Comparison of ENCODE assay signal across 30 cellular contexts in genomic region chr4:180942367-180942916, GRCh38.
"Had no signal": no experiment of that assay in that cellular context is flagged by ENCODE, and none has a peak within 500 bp of the region (broad histone marks: within the 10 kb centered on the region; RNA-seq: fewer than 3 reads in every experiment).

No MANE protein-coding gene starts in this region.

- H3K4me1 ChIP-seq: neural progenitor cell, parathyroid adenoma, psoas muscle, right lobe of liver, sigmoid colon, testis, tibial artery, transverse colon, upper lobe of right lung, uterus had no signal

- H3K9me3 Mint-ChIP-seq: stimulated activated naive CD8-positive, alpha-beta T cell treated with anti-CD3 and anti-CD28 coated beads, Interleukin-15, amount 100 ng/mL, for 72 hours; type B pancreatic cell had no signal

- H3K4me2 ChIP-seq: neural progenitor cell had no signal

- H3K79me2 ChIP-seq: parathyroid adenoma had no signal

- H3K27me3 ChIP-seq: neural progenitor cell, ovary, right lobe of liver, sigmoid colon, suprapubic skin, testis, tibial artery, transverse colon, upper lobe of right lung, uterus had no signal

- H3K27ac ChIP-seq: neural progenitor cell, ovary, parathyroid adenoma, psoas muscle, right lobe of liver, sigmoid colon, suprapubic skin, testis, tibial artery, transverse colon, upper lobe of right lung, uterus had no signal

- H3K9ac ChIP-seq: neural progenitor cell, parathyroid adenoma had no signal

- H2AFZ ChIP-seq: neural progenitor cell, parathyroid adenoma had no signal

- H3K36me3 Mint-ChIP-seq: naive thymus-derived CD8-positive, alpha-beta T cell; neural progenitor cell; stimulated activated effector memory CD8-positive, alpha-beta T cell treated with anti-CD3 and anti-CD28 coated beads, Interleukin-12 subunit alpha, Interleukin-12 subunit beta, amount 100 ng/mL, for 72 hours; type B pancreatic cell had no signal

- H3K4me1 Mint-ChIP-seq: naive thymus-derived CD8-positive, alpha-beta T cell; neural progenitor cell; stimulated activated effector memory CD8-positive, alpha-beta T cell treated with anti-CD3 and anti-CD28 coated beads, Interleukin-12 subunit alpha, Interleukin-12 subunit beta, amount 100 ng/mL, for 72 hours; stimulated activated naive CD8-positive, alpha-beta T cell treated with anti-CD3 and anti-CD28 coated beads, Interleukin-15, amount 100 ng/mL, for 72 hours had no signal

- DNase-seq: naive thymus-derived CD8-positive, alpha-beta T cell; nephron progenitor cell; occipital lobe; ovary; posterior cingulate gyrus; psoas muscle; right cardiac atrium; right lobe of liver; sigmoid colon; small intestine; stimulated activated CD4-positive, alpha-beta T cell treated with anti-CD3 and anti-CD28 coated beads, Interleukin-15, amount 100 ng/mL, for 24 hours; stimulated activated CD4-positive, alpha-beta T cell treated with anti-CD3 and anti-CD28 coated beads, Interleukin-2, amount 100 ng/mL, for 24 hours; stimulated activated CD4-positive, alpha-beta T cell treated with anti-CD3 and anti-CD28 coated beads, Interleukin-2, amount 100 ng/mL, for 48 hours; stimulated activated CD4-positive, alpha-beta T cell treated with anti-CD3 and anti-CD28 coated beads, Interleukin-4, amount 100 ng/mL, for 24 hours; stimulated activated naive CD4-positive, alpha-beta T cell; stimulated activated naive CD8-positive, alpha-beta T cell treated with anti-CD3 and anti-CD28 coated beads, Interleukin-15, amount 100 ng/mL, for 72 hours; stimulated activated naive CD8-positive, alpha-beta T cell treated with anti-CD3 and anti-CD28 coated beads, Interleukin-15, Interleukin-2, amounts not matched to agents 100 U/mL and 50 U/mL, for 24 hours; substantia nigra; testis; tibial artery; transverse colon; upper lobe of right lung; uterus had no signal

- H3K27me3 Mint-ChIP-seq: naive thymus-derived CD8-positive, alpha-beta T cell; natural killer cell treated with Interleukin-12 subunit alpha and Interleukin-12 subunit beta and Interleukin-15 and Interleukin-18, amount 100 ng/mL, for 72 hours; progenitor cell of endocrine pancreas; stimulated activated naive CD8-positive, alpha-beta T cell treated with anti-CD3 and anti-CD28 coated beads, Interleukin-15, amount 100 ng/mL, for 72 hours; type B pancreatic cell had no signal

- ATAC-seq: naive thymus-derived CD8-positive, alpha-beta T cell; natural killer cell treated with Interleukin-12 subunit alpha and Interleukin-12 subunit beta and Interleukin-15 and Interleukin-18, amount 100 ng/mL, for 72 hours; psoas muscle; right cardiac atrium; right lobe of liver; stimulated activated effector memory CD8-positive, alpha-beta T cell treated with anti-CD3 and anti-CD28 coated beads, Interleukin-12 subunit alpha, Interleukin-12 subunit beta, amount 100 ng/mL, for 72 hours; stimulated activated naive CD8-positive, alpha-beta T cell treated with anti-CD3 and anti-CD28 coated beads, Interleukin-15, amount 100 ng/mL, for 72 hours; stimulated activated naive CD8-positive, alpha-beta T cell treated with anti-CD3 and anti-CD28 coated beads, Interleukin-15, Interleukin-2, amounts not matched to agents 100 U/mL and 50 U/mL, for 24 hours; upper lobe of right lung had no signal

- H3K36me3 ChIP-seq: neural progenitor cell, ovary, right lobe of liver, sigmoid colon, suprapubic skin, tibial artery, transverse colon, upper lobe of right lung, uterus had no signal

- H3K27ac Mint-ChIP-seq: naive thymus-derived CD8-positive, alpha-beta T cell; natural killer cell treated with Interleukin-12 subunit alpha and Interleukin-12 subunit beta and Interleukin-15 and Interleukin-18, amount 100 ng/mL, for 72 hours; nephron progenitor cell; neural progenitor cell; progenitor cell of endocrine pancreas; stimulated activated effector memory CD8-positive, alpha-beta T cell treated with anti-CD3 and anti-CD28 coated beads, Interleukin-12 subunit alpha, Interleukin-12 subunit beta, amount 100 ng/mL, for 72 hours; stimulated activated naive CD8-positive, alpha-beta T cell treated with anti-CD3 and anti-CD28 coated beads, Interleukin-15, amount 100 ng/mL, for 72 hours; type B pancreatic cell had no signal

- H3K9me3 ChIP-seq: ovary, psoas muscle, right lobe of liver, sigmoid colon, suprapubic skin, testis, tibial artery, transverse colon, upper lobe of right lung, uterus had no signal

- H3K4me3 Mint-ChIP-seq: naive thymus-derived CD8-positive, alpha-beta T cell; natural killer cell treated with Interleukin-12 subunit alpha and Interleukin-12 subunit beta and Interleukin-15 and Interleukin-18, amount 100 ng/mL, for 72 hours; nephron progenitor cell; neural progenitor cell; stimulated activated effector memory CD8-positive, alpha-beta T cell treated with anti-CD3 and anti-CD28 coated beads, Interleukin-12 subunit alpha, Interleukin-12 subunit beta, amount 100 ng/mL, for 72 hours; stimulated activated naive CD8-positive, alpha-beta T cell treated with anti-CD3 and anti-CD28 coated beads, Interleukin-15, amount 100 ng/mL, for 72 hours; type B pancreatic cell had no signal

- H3K4me3 ChIP-seq: neural progenitor cell, ovary, psoas muscle, right lobe of liver, sigmoid colon, suprapubic skin, testis, tibial artery, transverse colon, upper lobe of right lung, uterus had no signal
